1 cellular context compared by ENCODE assay signal in the genomic region with DNA sequence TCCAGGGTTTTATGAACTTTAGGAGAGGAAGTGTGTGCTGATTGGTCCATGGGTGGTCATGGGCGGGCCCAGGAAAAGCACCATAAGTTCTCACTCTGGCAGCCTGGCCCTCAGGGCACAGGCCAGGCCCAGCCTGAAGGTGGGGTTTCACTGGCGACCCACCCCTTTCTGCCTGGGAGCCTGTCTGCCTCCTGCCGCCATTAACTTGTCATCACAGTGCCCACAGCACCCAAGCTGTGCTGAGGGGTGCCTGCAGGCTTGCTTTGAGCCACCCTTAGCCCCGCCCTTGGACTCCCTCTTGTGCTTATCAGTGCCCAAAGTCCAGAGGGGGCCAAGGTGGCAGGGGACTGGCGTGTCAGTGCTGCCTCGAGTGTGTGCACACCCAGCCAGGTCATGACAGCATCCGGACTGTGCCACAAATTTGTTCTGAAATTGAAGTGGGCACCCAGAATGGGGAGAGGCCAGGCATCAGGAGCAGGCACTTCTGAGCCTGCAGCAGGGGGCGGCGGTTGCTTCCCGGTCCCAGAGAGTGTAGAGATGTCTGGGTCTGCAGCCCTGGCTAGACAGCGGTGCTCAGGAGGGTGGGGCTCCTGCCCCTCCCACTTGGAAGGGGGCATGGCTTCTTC.
TF ChIP-seq lines count a peak whose summit lies in the region.

No MANE protein-coding gene starts in this region.

TF ChIP-seq in HepG2, 621 proteins besides CTCF, POLR2A, EP300 and RAD21 (continued from another document):
- TF ChIP-seq, protein P1, sequence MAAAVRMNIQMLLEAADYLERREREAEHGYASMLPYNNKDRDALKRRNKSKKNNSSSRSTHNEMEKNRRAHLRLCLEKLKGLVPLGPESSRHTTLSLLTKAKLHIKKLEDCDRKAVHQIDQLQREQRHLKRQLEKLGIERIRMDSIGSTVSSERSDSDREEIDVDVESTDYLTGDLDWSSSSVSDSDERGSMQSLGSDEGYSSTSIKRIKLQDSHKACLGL (CRISPR knock-in tag; IDR thresholded peaks at IDR 0.05): no peak
- TF ChIP-seq FIP1L1 (IDR thresholded peaks at IDR 0.05; ENCODE audit: borderline replicate concordance, insufficient read depth, low read depth, low read length) (no peak), ZNF33B (CRISPR knock-in tag; IDR thresholded peaks at IDR 0.05) (no peak), POGZ (CRISPR knock-in tag; IDR thresholded peaks at IDR 0.05) (no peak), DNMT3B (CRISPR knock-in tag; conservative IDR thresholded peaks at IDR 0.05) (no peak), ATRX (CRISPR knock-in tag; IDR thresholded peaks at IDR 0.05; ENCODE audit: borderline replicate concordance) (no peak), TP53 (CRISPR knock-in tag; conservative IDR thresholded peaks at IDR 0.05) (no peak), ZNF598 (CRISPR knock-in tag; IDR thresholded peaks at IDR 0.05; ENCODE audit: borderline replicate concordance) (no peak), ZMAT3 (CRISPR knock-in tag; conservative IDR thresholded peaks at IDR 0.05) (no peak), POLR2AphosphoS2 (IDR thresholded peaks at IDR 0.05; ENCODE audit: low read depth, low read length) (no peak), PAF1 (CRISPR knock-in tag; IDR thresholded peaks at IDR 0.05) (no peak), SALL2 (CRISPR knock-in tag; IDR thresholded peaks at IDR 0.05) (no peak), CBX5 (CRISPR knock-in tag; IDR thresholded peaks at IDR 0.05; ENCODE audit: borderline replicate concordance) (no peak)
- TF ChIP-seq, protein P2, sequence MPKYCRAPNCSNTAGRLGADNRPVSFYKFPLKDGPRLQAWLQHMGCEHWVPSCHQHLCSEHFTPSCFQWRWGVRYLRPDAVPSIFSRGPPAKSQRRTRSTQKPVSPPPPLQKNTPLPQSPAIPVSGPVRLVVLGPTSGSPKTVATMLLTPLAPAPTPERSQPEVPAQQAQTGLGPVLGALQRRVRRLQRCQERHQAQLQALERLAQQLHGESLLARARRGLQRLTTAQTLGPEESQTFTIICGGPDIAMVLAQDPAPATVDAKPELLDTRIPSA (CRISPR knock-in tag; IDR thresholded peaks at IDR 0.05; ENCODE audit: borderline replicate concordance): no peak
